Comparison of ENCODE assay signal across 8 cellular contexts in the genomic region with DNA sequence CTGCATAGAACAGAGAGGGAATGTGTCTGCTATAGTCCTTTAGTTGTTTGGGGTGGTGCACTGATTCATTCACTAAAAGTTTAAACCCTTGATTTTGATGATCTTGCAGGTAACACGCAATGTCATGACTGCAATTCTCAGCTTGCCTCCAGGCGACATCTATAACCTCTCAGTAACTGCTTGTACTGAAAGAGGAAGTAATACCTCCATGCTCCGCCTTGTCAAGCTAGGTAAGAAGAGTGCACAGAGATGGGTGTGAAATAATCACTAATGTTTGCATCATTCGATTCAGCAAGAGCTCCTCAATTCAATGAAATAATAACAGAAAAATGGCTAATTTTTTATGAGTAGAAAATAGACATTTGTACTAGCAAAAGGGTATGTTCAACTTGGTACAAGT.
A peak's percentile ranks its signal among the peaks of the same experiment; 100 is the strongest.
DNase-seq lines count a peak whose midpoint lies in the region; ATAC-seq lines count a peak whose summit lies in the region.

No MANE protein-coding gene starts in this region.

- DNase-seq in CD1c-positive myeloid dendritic cell (ENCODE audit: extremely low spot score) (peak; percentile 46), NOMO-1 (lab: John Stamatoyannopoulos, UW; ENCODE audit: unreplicated experiment in 2 of 2) (peak; percentile 33 to 84), caudate nucleus (lab: John Stamatoyannopoulos, UW) (no peak), NCI-H2196 (lab: John Stamatoyannopoulos, UW; ENCODE audit: unreplicated experiment) (no peak), head of caudate nucleus (no peak)
- DNase-seq in stimulated activated CD4-positive, alpha-beta T cell treated with anti-CD3 and anti-CD28 coated beads, Interleukin-1b, Interleukin-23, amount 100 ng/mL, for 48 hours: no peak

- intact Hi-C loops in head of caudate nucleus (cut with DNase I): no loop called here

- ATAC-seq in GM19351 (IDR thresholded peaks at IDR 0.05; ENCODE audit: unreplicated experiment) (peak; percentile 100), HG02981 (IDR thresholded peaks at IDR 0.05; ENCODE audit: unreplicated experiment) (peak; percentile 100)

- no peak overlapping the region for H3K27ac ChIP-seq in caudate nucleus (ENCODE audit: low read depth, low read length)

Comparison
In these comparisons a context has a peak if more than half of its experiments do, and no peak if none do; other contexts are left out.
1. DNase-seq: peak in CD1c-positive myeloid dendritic cell (single experiment) and NOMO-1 (2 of 2); none in caudate nucleus (0 of 61), stimulated activated CD4-positive, alpha-beta T cell treated with anti-CD3 and anti-CD28 coated beads, Interleukin-1b, Interleukin-23, amount 100 ng/mL, for 48 hours (single experiment), NCI-H2196 (single experiment) and head of caudate nucleus (0 of 42).